ENCODE assay signal across 10 cellular contexts in the genomic region with DNA sequence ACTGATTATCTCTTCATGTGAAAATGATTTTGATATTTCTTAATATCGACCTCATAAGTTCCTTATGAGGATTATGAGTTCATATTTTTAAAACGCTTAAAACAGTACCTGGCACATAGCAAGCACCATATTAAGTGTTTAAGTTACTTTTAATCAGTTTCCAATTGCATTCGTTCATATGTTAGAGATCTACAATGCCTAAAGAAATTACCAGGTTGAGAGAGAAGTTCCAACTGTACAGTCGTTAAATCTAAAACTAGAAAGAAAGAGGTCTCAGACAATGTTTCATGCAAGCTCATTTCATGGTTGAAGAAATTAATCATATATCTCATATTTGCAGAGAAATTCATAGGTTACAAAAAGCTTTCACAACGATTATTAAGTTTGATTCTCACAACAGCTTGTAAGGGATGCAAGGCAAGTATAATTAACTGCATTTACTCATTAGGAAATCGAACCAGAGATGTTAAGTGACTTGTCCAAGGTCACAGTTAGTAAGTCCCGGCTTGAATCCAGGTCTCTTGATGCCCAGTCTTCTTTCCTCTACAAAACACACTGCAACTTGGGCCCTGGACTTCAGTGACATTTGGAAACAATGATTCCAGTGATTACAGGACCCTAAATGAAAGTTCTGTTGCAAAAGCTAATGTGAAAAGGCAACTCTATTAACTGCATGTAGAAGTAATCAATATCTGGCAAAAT. TPM values are rescaled to one million over a fixed set of nuclear protein-coding genes. Genes with fewer than 3 reads are reported as not detected.
DNase-seq lines count a peak whose midpoint lies in the region; ATAC-seq and TF ChIP-seq lines count a peak whose summit lies in the region.
"Had no signal": no experiment of that assay in that cellular context is flagged by ENCODE, and none has a peak within 500 bp of the region (broad histone marks: within the 10 kb centered on the region; RNA-seq: fewer than 3 reads in every experiment).

No MANE protein-coding gene starts in this region.

- H2AK9ac ChIP-seq in IMR-90 (replicated peaks; ENCODE audit: low read depth, low read length, poor library complexity) = no peak overlapping the region

- no peak overlapping the region for H4K5ac ChIP-seq in IMR-90 (ENCODE audit: low read depth, low read length)

- no peak overlapping the region for H2BK15ac ChIP-seq in IMR-90 (ENCODE audit: low read depth, low read length)

- TF ChIP-seq RAD21 in IMR-90 (IDR thresholded peaks at IDR 0.05; ENCODE audit: low read length) = no peak

- H3K23ac ChIP-seq in IMR-90 (ENCODE audit: low read depth, low read length) = no peak overlapping the region

- H3K4me1 Mint-ChIP-seq in central memory CD8-positive, alpha-beta T cell = peaks cover 49% of the 10 kb centered on the region
- H3K4me1 Mint-ChIP-seq in natural killer cell = peaks cover 26 to 36% of the 10 kb centered on the region in 2 donors

- CTCF ChIA-PET in IMR-90 (lab: Yijun Ruan, JAX) = no interaction called here

- H2AFZ ChIP-seq in IMR-90 (replicated peaks; ENCODE audit: low read length, poor library complexity) = no peak overlapping the region

- H3K27me3 Mint-ChIP-seq in central memory CD8-positive, alpha-beta T cell = no peaks in the 10 kb centered on the region
- H3K27me3 Mint-ChIP-seq in natural killer cell (ENCODE audit: low read depth in 2 of 2) = peaks cover 0 to 13% of the 10 kb centered on the region in 2 donors

- no peak overlapping the region for H3K56ac ChIP-seq in IMR-90 (ENCODE audit: extremely low read depth, insufficient read depth, low read length)

- H3K9me1 ChIP-seq in IMR-90 (ENCODE audit: insufficient read depth, low read length) = peaks cover 8% of the 10 kb centered on the region

- no peak overlapping the region for H2AK5ac ChIP-seq in IMR-90 (ENCODE audit: low read depth, low read length)

- no peak overlapping the region for H4K91ac ChIP-seq in IMR-90 (ENCODE audit: insufficient read depth, low read depth, low read length)

- H2BK20ac ChIP-seq in IMR-90 (ENCODE audit: low read depth, low read length) = no peak overlapping the region

- no peaks in the 10 kb centered on the region for H3K9me3 ChIP-seq in BE2C
- no peaks in the 10 kb centered on the region for H3K9me3 ChIP-seq in IMR-90 (ENCODE audit: control insufficient read depth, insufficient read depth, low read length)
- H3K9me3 ChIP-seq: thyroid gland had no signal

- in situ Hi-C loops in IMR-90 (cut with MboI; ENCODE audit: low sequenced_read_pairs) = no loop called here

- H3K4me3 Mint-ChIP-seq in central memory CD8-positive, alpha-beta T cell = peak overlapping the region; percentile 81
- peak overlapping the region; percentile 91 for H3K4me3 Mint-ChIP-seq in natural killer cell

- H3K27me3 ChIP-seq in BE2C (peaks cover 16% of the 10 kb centered on the region), IMR-90 (ENCODE audit: control insufficient read depth, insufficient read depth, low read length) (peaks cover 7% of the 10 kb centered on the region)
- H3K27me3 ChIP-seq: thyroid gland had no signal

- H2BK5ac ChIP-seq in IMR-90 (ENCODE audit: low read depth, low read length, poor library complexity, severe bottlenecking) = no peak overlapping the region

- 100% methylated on average over 1 of the region's 7 CpGs; no CpG with 5 or more reads in 1 of the 2 experiments for WGBS in IMR-90 (ENCODE audit: extremely low coverage in 2 of 2, insufficient read length in 1 of 2), 2 experiments

- H3K4me2 ChIP-seq in IMR-90 (ENCODE audit: low read depth, low read length) = peak overlapping the region; percentile 53; the same call in 1 of the 2 replicates

- TSS peak; percentile 20 for BruUV-seq in IMR-90 (replicated peaks; lab: Mats Ljungman, UMichigan)

- peaks cover 13% of the 10 kb centered on the region; the same call in 1 of the 2 replicates for H4K20me1 ChIP-seq in IMR-90 (ENCODE audit: insufficient read depth, low read length)

- H2BK120ac ChIP-seq in IMR-90 (ENCODE audit: low read depth, low read length) = no peak overlapping the region

- H3K4me3 ChIP-seq in BE2C (ENCODE audit: low read depth, low read length) = peak overlapping the region; percentile 65
- no peak overlapping the region for H3K4me3 ChIP-seq in IMR-90 (ENCODE audit: insufficient read depth, low read depth, low read length)

- no peaks in the 10 kb centered on the region for H3K9me3 Mint-ChIP-seq in central memory CD8-positive, alpha-beta T cell
- no peaks in the 10 kb centered on the region for H3K9me3 Mint-ChIP-seq in natural killer cell

- H4K8ac ChIP-seq in IMR-90 (ENCODE audit: low read depth in 2 of 2, low read length in 2 of 2) = no peak overlapping the region

- intact Hi-C loops in IMR-90 (cut with micrococcal nuclease) = loop anchor here (5.0 kb wide), 3 partner anchors 150 to 210 kb away; a partner anchor contains a TSS
- intact Hi-C loops in natural killer cell (cut with micrococcal nuclease) = loop anchor here (10.0 kb wide), 1 partner anchor 207 kb away; no protein-coding TSS in a partner anchor

- POLR2A ChIA-PET in IMR-90 (lab: Charles Lee; ENCODE audit: unreplicated experiment) = interaction anchor here (0.5 kb wide), 1 partner anchor 41 kb away, joined by 3 read pairs; no protein-coding TSS in a partner anchor

- no peak overlapping the region for H3K4ac ChIP-seq in IMR-90 (ENCODE audit: low read depth, low read length)

- TF ChIP-seq POLR2A in IMR-90 (IDR thresholded peaks at IDR 0.05; ENCODE audit: low read depth, low read length) = no peak

- no peak overlapping the region for H3K27ac ChIP-seq in IMR-90 (ENCODE audit: insufficient read depth, low read length)

- no peaks in the 10 kb centered on the region for H3K4me1 ChIP-seq in BE2C
- H3K4me1 ChIP-seq in IMR-90 (ENCODE audit: control insufficient read depth, insufficient read depth, low read length) = peaks cover 9% of the 10 kb centered on the region

- DNase-seq in BE2C (no peak), IMR-90 (no peak), natural killer cell (no peak), CD1c-positive myeloid dendritic cell (ENCODE audit: extremely low spot score) (no peak)
- no peak for DNase-seq in central memory CD8-positive, alpha-beta T cell (ENCODE audit: low spot score in 2 of 2)
- DNase-seq: NK-92 treated with Interleukin-12 subunit alpha and Interleukin-12 subunit beta, amount 100 ng/mL, for 24 hours had no signal

- H3K9ac ChIP-seq in IMR-90 (ENCODE audit: low read depth, low read length) = no peak overlapping the region

- H3K27ac Mint-ChIP-seq in central memory CD8-positive, alpha-beta T cell (ENCODE audit: low read depth) = peak overlapping the region; percentile 83
- peak overlapping the region in 1 of 2 donors; percentile 79 for H3K27ac Mint-ChIP-seq in natural killer cell

- H3K18ac ChIP-seq in IMR-90 (ENCODE audit: low read depth, low read length) = no peak overlapping the region

- peaks cover 12% of the 10 kb centered on the region for H3K36me3 Mint-ChIP-seq in central memory CD8-positive, alpha-beta T cell (ENCODE audit: insufficient read depth)
- H3K36me3 Mint-ChIP-seq in natural killer cell = no peaks in the 10 kb centered on the region

- dilution Hi-C loops in IMR-90 (cut with HindIII; ENCODE audit: low sequenced_read_pairs, unreplicated experiment) = no loop called here

- TF ChIP-seq CTCF in BE2C (IDR thresholded peaks at IDR 0.05; ENCODE audit: low read depth, low read length) = no peak
- no peak for TF ChIP-seq CTCF in IMR-90 (conservative IDR thresholded peaks at IDR 0.05; ENCODE audit: low read depth, low read length)
- TF ChIP-seq CTCF in natural killer cell (IDR thresholded peaks at IDR 0.05) = no peak

- peaks cover 20 to 37% of the 10 kb centered on the region in 2 experiments for H3K79me1 ChIP-seq in IMR-90 (ENCODE audit: low read depth in 1 of 2, low read length in 2 of 2)

- ATAC-seq in IMR-90 (ENCODE audit: low read depth) (no peak), natural killer cell (no peak), GM21390 (IDR thresholded peaks at IDR 0.05; ENCODE audit: unreplicated experiment) (no peak), GM21529 (IDR thresholded peaks at IDR 0.05; ENCODE audit: unreplicated experiment) (no peak), GM21825 (IDR thresholded peaks at IDR 0.05; ENCODE audit: unreplicated experiment) (no peak)
- ATAC-seq in central memory CD8-positive, alpha-beta T cell (replicated peaks; ENCODE audit: extremely low read depth, poor library complexity, severe bottlenecking) = no peak

- no peak overlapping the region for H3K14ac ChIP-seq in IMR-90 (replicated peaks; ENCODE audit: low read depth, low read length)

- H3K36me3 ChIP-seq in BE2C (no peaks in the 10 kb centered on the region), IMR-90 (ENCODE audit: control insufficient read depth, insufficient read depth, low read length) (no peaks in the 10 kb centered on the region)
- H3K36me3 ChIP-seq: thyroid gland had no signal

TF ChIP-seq in IMR-90, 13 proteins besides CTCF, POLR2A, EP300 and RAD21 (continues in another document):
- no peak for TF ChIP-seq SMC3 (IDR thresholded peaks at IDR 0.05; ENCODE audit: low read depth, low read length)
- TF ChIP-seq MAZ (IDR thresholded peaks at IDR 0.05; ENCODE audit: borderline replicate concordance, low read depth, low read length) = no peak
- TF ChIP-seq FOS (IDR thresholded peaks at IDR 0.05; ENCODE audit: low read depth, low read length) = no peak
- no peak for TF ChIP-seq NFE2L2 (IDR thresholded peaks at IDR 0.05; ENCODE audit: low read depth, low read length)
- no peak for TF ChIP-seq CEBPB (IDR thresholded peaks at IDR 0.05; ENCODE audit: low read depth, low read length)
- no peak for TF ChIP-seq CHD1 (IDR thresholded peaks at IDR 0.05; ENCODE audit: low read depth, low read length)
- TF ChIP-seq RCOR1 (IDR thresholded peaks at IDR 0.05; ENCODE audit: insufficient replicate concordance, low read length) = no peak

RNA-seq across cellular contexts. Expression of a gene that starts 1.3 kb away (rescaled TPM):
- polyA plus RNA-seq in BE2C (2012; ENCODE audit: insufficient read depth, insufficient read length, low read depth) = 6.4 TPM
- total RNA-seq in IMR-90 (2012; rRNA removed) (65.3 and 69.2 TPM in 2 replicates), natural killer cell (10 to 100 TPM; 42.8 to 51.5 (median 44.4) TPM)
- polyA plus RNA-seq in IMR-90 (2012; rRNA removed) = 17.5 and 19.4 TPM in 2 replicates
- 5.8 and 6.6 TPM in 2 replicates for polyA plus RNA-seq in IMR-90 (2012; cell fraction: cytosol; rRNA removed)
- 7.8 and 26.0 TPM in 2 replicates for polyA plus RNA-seq in IMR-90 (2012; cell fraction: nucleus; rRNA removed; ENCODE audit: low replicate concordance)

RNA-seq across cellular contexts. Expression of a gene that starts 41.5 kb away (rescaled TPM):
- 73.9 TPM for polyA plus RNA-seq in BE2C (2012; ENCODE audit: insufficient read depth, insufficient read length, low read depth)
- total RNA-seq in IMR-90 (2012; rRNA removed) (65.2 and 118 TPM in 2 replicates), natural killer cell (100 to 1,000 TPM; 110 to 147 (median 121) TPM)
- polyA plus RNA-seq in IMR-90 (2012; rRNA removed) = 23.6 and 33.4 TPM in 2 replicates
- 6.2 and 7.2 TPM in 2 replicates for polyA plus RNA-seq in IMR-90 (2012; cell fraction: cytosol; rRNA removed)
- 2.8 and 16.3 TPM in 2 replicates for polyA plus RNA-seq in IMR-90 (2012; cell fraction: nucleus; rRNA removed; ENCODE audit: low replicate concordance)
